In the genomic region with DNA sequence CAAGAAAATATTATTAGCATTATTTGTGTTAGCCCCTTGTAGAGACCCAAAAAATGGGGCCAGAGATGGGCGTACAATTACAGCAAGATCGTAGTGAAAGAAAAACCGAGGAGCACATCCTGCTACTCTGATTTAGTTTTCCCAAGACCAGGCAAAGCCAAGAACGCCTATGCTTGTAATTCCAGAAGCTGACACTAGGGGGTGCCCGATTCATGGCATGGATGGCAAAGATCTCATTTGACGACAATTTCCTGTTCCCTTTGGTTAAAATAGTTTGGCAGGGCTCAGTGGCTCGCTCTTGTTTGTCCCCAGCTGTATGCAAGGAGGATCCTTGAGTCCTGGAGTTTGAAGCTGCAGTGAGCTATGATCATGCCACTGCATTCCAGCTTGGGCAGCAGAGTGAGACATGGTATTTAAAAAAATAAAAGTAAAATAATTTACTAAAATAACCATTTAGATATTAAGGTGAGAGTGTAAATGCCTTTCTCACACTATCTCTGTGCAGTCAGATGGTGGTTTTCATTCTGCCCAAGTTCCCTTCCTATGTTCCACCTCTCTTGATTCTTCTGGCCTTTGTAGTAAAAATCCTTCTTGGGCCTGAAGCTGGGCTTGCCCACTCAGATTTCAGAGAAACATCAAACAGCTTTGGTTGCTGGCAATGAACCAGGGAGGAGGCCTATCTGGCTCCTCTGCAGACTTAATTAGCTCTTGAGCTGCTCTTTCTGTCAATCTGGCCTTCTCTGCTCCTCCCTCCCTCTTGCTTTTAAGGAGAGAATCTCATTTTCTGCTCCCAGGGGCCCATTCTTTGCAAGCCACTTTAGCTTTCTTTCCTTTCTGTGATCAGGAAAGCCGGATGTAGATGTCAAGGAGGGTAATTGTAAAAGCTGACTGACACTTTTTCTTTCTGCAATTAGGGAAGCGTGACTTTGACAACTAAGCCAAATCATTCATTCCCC, we compare ENCODE assay signal across 9 cellular contexts. TPM values are rescaled to one million over a fixed set of nuclear protein-coding genes. Genes with fewer than 3 reads are reported as not detected.
A peak's percentile ranks its signal among the peaks of the same experiment; 100 is the strongest.
DNase-seq lines count a peak whose midpoint lies in the region; ATAC-seq and TF ChIP-seq lines count a peak whose summit lies in the region.
"Had no signal": no experiment of that assay in that cellular context is flagged by ENCODE, and none has a peak within 500 bp of the region (broad histone marks: within the 10 kb centered on the region; RNA-seq: fewer than 3 reads in every experiment).

No MANE protein-coding gene starts in this region.

- peak in 2 of 3 experiments; percentile 35 to 36 for TF ChIP-seq CTCF in ascending aorta (IDR thresholded peaks at IDR 0.05)

- DNase-seq in NCI-H748 (lab: John Stamatoyannopoulos, UW; ENCODE audit: unreplicated experiment) (peak; percentile 17), NCI-H748 treated with DMSO at 0.1 percent for 48 hours (lab: John Stamatoyannopoulos, UW) (no peak), NCI-H82 treated with DMSO at 0.1 percent for 48 hours (lab: John Stamatoyannopoulos, UW; ENCODE audit: unreplicated experiment) (peak; percentile 80), ascending aorta (ENCODE audit: low spot score in 2 of 2) (no peak), medulla oblongata (ENCODE audit: extremely low spot score) (peak; percentile 36), epidermal melanocyte (ENCODE audit: insufficient read length, low spot score) (no peak), NCI-H2029 (lab: John Stamatoyannopoulos, UW) (no peak)

- peaks cover 0 to 7% of the 10 kb centered on the region in 2 donors for H3K9me3 ChIP-seq in ascending aorta

- no peaks in the 10 kb centered on the region for H3K27me3 ChIP-seq in ascending aorta

- no peak overlapping the region for H3K27ac ChIP-seq in ascending aorta

- no peak overlapping the region for H3K4me3 ChIP-seq in ascending aorta

- no peaks in the 10 kb centered on the region for H3K4me1 ChIP-seq in ascending aorta

- no peak for ATAC-seq in HG02870 (IDR thresholded peaks at IDR 0.05; ENCODE audit: unreplicated experiment)

- intact Hi-C loops in ascending aorta (cut with DNase I): no loop called here

- peaks cover 0 to 5% of the 10 kb centered on the region in 2 donors for H3K36me3 ChIP-seq in ascending aorta

RNA-seq across cellular contexts. Expression of a gene that starts 31.2 kb away (rescaled TPM):
- not detected for total RNA-seq in ascending aorta
- total RNA-seq: CD4-positive, alpha-beta memory T cell had no signal

RNA-seq across cellular contexts. Expression of a gene that starts 42.9 kb away (rescaled TPM):
- 0.53 TPM for total RNA-seq in ascending aorta

Comparison
In these comparisons a context has a peak if more than half of its experiments do, and no peak if none do; other contexts are left out.
1. DNase-seq: peak in NCI-H748 (single experiment), NCI-H82 treated with DMSO at 0.1 percent for 48 hours (single experiment) and medulla oblongata (single experiment); none in NCI-H748 treated with DMSO at 0.1 percent for 48 hours (single experiment), ascending aorta (0 of 2), epidermal melanocyte (single experiment) and NCI-H2029 (single experiment).